In the genomic region with DNA sequence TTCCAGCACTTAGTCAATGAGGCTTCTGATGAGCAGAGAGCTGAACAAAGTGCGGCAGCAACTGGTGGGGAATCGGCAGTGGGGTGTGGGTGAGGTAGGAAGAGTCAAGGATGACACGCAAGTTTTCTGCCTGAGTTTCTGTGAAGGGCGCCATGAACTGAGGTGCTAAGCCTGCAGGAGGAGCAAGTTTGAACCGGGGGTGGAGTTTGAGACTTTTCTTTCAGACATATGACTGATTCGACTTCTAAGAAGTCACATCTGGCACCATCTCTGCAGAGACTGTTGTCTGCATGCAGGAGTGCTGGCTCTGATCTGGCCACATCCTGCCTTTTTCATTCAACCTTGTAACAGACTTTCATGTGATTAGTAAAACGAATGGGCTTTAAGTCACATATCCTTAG, we compare ENCODE assay signal across 9 cellular contexts. TPM values are rescaled to one million over a fixed set of nuclear protein-coding genes. Genes with fewer than 3 reads are reported as not detected.
A peak's percentile ranks its signal among the peaks of the same experiment; 100 is the strongest.
DNase-seq lines count a peak whose midpoint lies in the region; ATAC-seq and TF ChIP-seq lines count a peak whose summit lies in the region.
"Had no signal": no experiment of that assay in that cellular context is flagged by ENCODE, and none has a peak within 500 bp of the region (broad histone marks: within the 10 kb centered on the region; RNA-seq: fewer than 3 reads in every experiment).

No MANE protein-coding gene starts in this region.

- H3K9me3 ChIP-seq in effector memory CD4-positive, alpha-beta T cell (ENCODE audit: control insufficient read depth, low read length), result no peaks in the 10 kb centered on the region
- H3K9me3 ChIP-seq in thyroid gland, result no peaks in the 10 kb centered on the region

- TF ChIP-seq CTCF in GM23338 (conservative IDR thresholded peaks at IDR 0.05; ENCODE audit: low read depth in 2 of 2) (no peak), thyroid gland (IDR thresholded peaks at IDR 0.05) (no peak)

- no peaks in the 10 kb centered on the region for H3K9me2 ChIP-seq in GM23338 (ENCODE audit: insufficient read depth)

- no peaks in the 10 kb centered on the region for H3K79me2 ChIP-seq in GM23338 (replicated peaks; ENCODE audit: insufficient read depth)

- H3K27me3 Mint-ChIP-seq in activated CD8-positive, alpha-beta T cell treated with anti-CD3 and anti-CD28 coated beads, Interleukin-2, amount 10 ng/mL, durations not matched to agents 7 days and 5 days (ENCODE audit: low read depth), result no peaks in the 10 kb centered on the region
- no peaks in the 10 kb centered on the region for H3K27me3 Mint-ChIP-seq in GM23338 (ENCODE audit: insufficient read depth, low read depth, poor library complexity)

- peaks cover 43% of the 10 kb centered on the region for H3K4me1 Mint-ChIP-seq in activated CD8-positive, alpha-beta T cell treated with anti-CD3 and anti-CD28 coated beads, Interleukin-2, amount 10 ng/mL, durations not matched to agents 7 days and 5 days (ENCODE audit: low read depth)
- no peaks in the 10 kb centered on the region for H3K4me1 Mint-ChIP-seq in GM23338

- peaks cover 4% of the 10 kb centered on the region; the same call in 1 of the 2 replicates for H4K20me1 ChIP-seq in GM23338 (replicated peaks; ENCODE audit: insufficient read depth)

- no peaks in the 10 kb centered on the region for H3K9me3 Mint-ChIP-seq in activated CD8-positive, alpha-beta T cell treated with anti-CD3 and anti-CD28 coated beads, Interleukin-2, amount 10 ng/mL, durations not matched to agents 7 days and 5 days (ENCODE audit: insufficient read depth)
- no peaks in the 10 kb centered on the region for H3K9me3 Mint-ChIP-seq in GM23338

- peaks cover 27% of the 10 kb centered on the region for H3K36me3 ChIP-seq in effector memory CD4-positive, alpha-beta T cell (ENCODE audit: control insufficient read depth, insufficient read depth, low read length)
- H3K36me3 ChIP-seq in GM23338 (ENCODE audit: insufficient read depth), result no peaks in the 10 kb centered on the region
- H3K36me3 ChIP-seq in thyroid gland, result peaks cover 28 to 34% of the 10 kb centered on the region in 2 donors

- H3K4me3 ChIP-seq in effector memory CD4-positive, alpha-beta T cell (ENCODE audit: insufficient read depth, low read depth, low read length, poor library complexity, severe bottlenecking), result no peak overlapping the region
- H3K4me3 ChIP-seq in GM23338 (no peak overlapping the region), thyroid gland (replicated peaks in 1 of 3) (no peak overlapping the region)

- no peak overlapping the region for H3K4me2 ChIP-seq in GM23338

- POLR2A ChIA-PET in activated CD8-positive, alpha-beta T cell treated with anti-CD3 and anti-CD28 coated beads, Interleukin-2, amount 10 ng/mL, durations not matched to agents 7 days and 5 days (lab: Charles Lee), result interaction anchor here (0.7 to 3.2 kb wide), 4 partner anchors 9 to 181 kb away, joined by 3 to 14 read pairs (median 4); partner anchors contain the start of gene LSM14A

- peak overlapping the region; percentile 96 for H3K27ac Mint-ChIP-seq in activated CD8-positive, alpha-beta T cell treated with anti-CD3 and anti-CD28 coated beads, Interleukin-2, amount 10 ng/mL, durations not matched to agents 7 days and 5 days
- no peak overlapping the region for H3K27ac Mint-ChIP-seq in GM23338

- peak overlapping the region; percentile 36 for H3K27ac ChIP-seq in effector memory CD4-positive, alpha-beta T cell (ENCODE audit: insufficient read depth, low read length, poor library complexity, severe bottlenecking)
- no peak overlapping the region for H3K27ac ChIP-seq in GM23338 (ENCODE audit: low read depth)
- no peak overlapping the region for H3K27ac ChIP-seq in thyroid gland

- no peak overlapping the region for H2AFZ ChIP-seq in GM23338

- peaks cover 25% of the 10 kb centered on the region for H3K4me1 ChIP-seq in effector memory CD4-positive, alpha-beta T cell (ENCODE audit: control insufficient read depth, insufficient read depth, low read length, poor library complexity, severe bottlenecking)
- H3K4me1 ChIP-seq in GM23338 (ENCODE audit: insufficient read depth), result no peaks in the 10 kb centered on the region
- H3K4me1 ChIP-seq in thyroid gland, result no peaks in the 10 kb centered on the region

- peaks cover 17% of the 10 kb centered on the region for H3K36me3 Mint-ChIP-seq in activated CD8-positive, alpha-beta T cell treated with anti-CD3 and anti-CD28 coated beads, Interleukin-2, amount 10 ng/mL, durations not matched to agents 7 days and 5 days (ENCODE audit: low read depth)
- H3K36me3 Mint-ChIP-seq in GM23338 (ENCODE audit: low read depth), result peaks cover 25% of the 10 kb centered on the region

- TF ChIP-seq POLR2A in thyroid gland (IDR thresholded peaks at IDR 0.05), result no peak

- CTCF ChIA-PET in activated CD8-positive, alpha-beta T cell treated with anti-CD3 and anti-CD28 coated beads, Interleukin-2, amount 10 ng/mL, durations not matched to agents 7 days and 5 days (lab: Charles Lee), result interaction anchor here (1.0 to 3.1 kb wide), 4 partner anchors 9 to 80 kb away, joined by 3 to 20 read pairs (median 5); no protein-coding TSS in a partner anchor

- peak; percentile 32 for DNase-seq in HCEC 1CT
- DNase-seq in activated CD8-positive, alpha-beta T cell treated with anti-CD3 and anti-CD28 coated beads, Interleukin-2, amount 10 ng/mL, durations not matched to agents 7 days and 5 days, result peak; percentile 92
- DNase-seq in effector memory CD4-positive, alpha-beta T cell, result peak; percentile 38 to 66 (median 54)
- DNase-seq in stimulated activated CD8-positive, alpha-beta memory T cell treated with anti-CD3 and anti-CD28 coated beads, Interleukin-15, amount 100 ng/mL, for 48 hours (ENCODE audit: low read depth in 2 of 2), result peak; percentile 37 to 58
- no peak for DNase-seq in GM23338 (ENCODE audit: low spot score)
- no peak for DNase-seq in thyroid gland
- DNase-seq in midbrain (lab: John Stamatoyannopoulos, UW), result no peak
- DNase-seq: NCI-H510A treated with DMSO at 0.1 percent for 48 hours had no signal

- 80 to 94% methylated on average over 7 of the region's 7 CpGs for WGBS in thyroid gland, 2 donors

- intact Hi-C loops in thyroid gland (cut with DNase I), result no loop called here

- H3K27me3 ChIP-seq in effector memory CD4-positive, alpha-beta T cell (replicated peaks; ENCODE audit: control insufficient read depth, insufficient read depth, low read length, poor library complexity, severe bottlenecking), result no peaks in the 10 kb centered on the region
- no peaks in the 10 kb centered on the region for H3K27me3 ChIP-seq in GM23338 (ENCODE audit: insufficient read depth)
- H3K27me3 ChIP-seq in thyroid gland, result no peaks in the 10 kb centered on the region

- 0 out of 2 replicates have a peak, but pooled peaks cover 6% of the 10 kb centered on the region for H3F3A ChIP-seq in GM23338 (replicated peaks; ENCODE audit: low read depth)

- peak overlapping the region; percentile 46 for H3K4me3 Mint-ChIP-seq in activated CD8-positive, alpha-beta T cell treated with anti-CD3 and anti-CD28 coated beads, Interleukin-2, amount 10 ng/mL, durations not matched to agents 7 days and 5 days
- H3K4me3 Mint-ChIP-seq in GM23338, result no peak overlapping the region

- peak; percentile 95 for ATAC-seq in activated CD8-positive, alpha-beta T cell treated with anti-CD3 and anti-CD28 coated beads, Interleukin-2, amount 10 ng/mL, durations not matched to agents 7 days and 5 days
- ATAC-seq in GM23338 (no peak), HG03045 (IDR thresholded peaks at IDR 0.05; ENCODE audit: unreplicated experiment) (no peak)

TF ChIP-seq in GM23338, 12 proteins besides CTCF, POLR2A, EP300 and RAD21 (continues in another document):
- TF ChIP-seq, protein P1, sequence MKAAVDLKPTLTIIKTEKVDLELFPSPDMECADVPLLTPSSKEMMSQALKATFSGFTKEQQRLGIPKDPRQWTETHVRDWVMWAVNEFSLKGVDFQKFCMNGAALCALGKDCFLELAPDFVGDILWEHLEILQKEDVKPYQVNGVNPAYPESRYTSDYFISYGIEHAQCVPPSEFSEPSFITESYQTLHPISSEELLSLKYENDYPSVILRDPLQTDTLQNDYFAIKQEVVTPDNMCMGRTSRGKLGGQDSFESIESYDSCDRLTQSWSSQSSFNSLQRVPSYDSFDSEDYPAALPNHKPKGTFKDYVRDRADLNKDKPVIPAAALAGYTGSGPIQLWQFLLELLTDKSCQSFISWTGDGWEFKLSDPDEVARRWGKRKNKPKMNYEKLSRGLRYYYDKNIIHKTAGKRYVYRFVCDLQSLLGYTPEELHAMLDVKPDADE (IDR thresholded peaks at IDR 0.05), result no peak
- TF ChIP-seq CREB1 (CRISPR knock-in tag; IDR thresholded peaks at IDR 0.05; ENCODE audit: low read depth), result no peak

RNA-seq across cellular contexts. Expression of gene GPI, which starts 14.8 kb away (rescaled TPM):
- total RNA-seq in activated CD8-positive, alpha-beta T cell treated with anti-CD3 and anti-CD28 coated beads, Interleukin-2, amount 10 ng/mL, durations not matched to agents 7 days and 5 days, result 100 to 1,000 TPM; 661 to 697 TPM
- 298 and 327 TPM in 2 replicates for total RNA-seq in GM23338 (2014; rRNA removed; shearing (Covaris generic))
- 127 and 136 TPM in 2 replicates for polyA plus RNA-seq in GM23338 (2016; fragmentation: Nextera tagmentation; extraction: Ambion mirVana)
- total RNA-seq in thyroid gland, result 100 to 1,000 TPM; 118 to 446 (median 224) TPM

RNA-seq across cellular contexts. Expression of gene PDCD2L, which starts 54.0 kb away (rescaled TPM):
- 10 to 100 TPM; 12.9 to 13.3 TPM for total RNA-seq in activated CD8-positive, alpha-beta T cell treated with anti-CD3 and anti-CD28 coated beads, Interleukin-2, amount 10 ng/mL, durations not matched to agents 7 days and 5 days
- 56.6 and 61.3 TPM in 2 replicates for total RNA-seq in GM23338 (2014; rRNA removed; shearing (Covaris generic))
- 67.2 and 68.3 TPM in 2 replicates for polyA plus RNA-seq in GM23338 (2016; fragmentation: Nextera tagmentation; extraction: Ambion mirVana)
- total RNA-seq in thyroid gland, result 10 to 100 TPM in 3 of 4 donors, 1 to 10 TPM in 1; 7.9 to 15.9 (median 11.8) TPM

Comparison
In these comparisons a context has a peak if more than half of its experiments do, and no peak if none do; other contexts are left out.
1. DNase-seq: peak in HCEC 1CT (single experiment), activated CD8-positive, alpha-beta T cell treated with anti-CD3 and anti-CD28 coated beads, Interleukin-2, amount 10 ng/mL, durations not matched to agents 7 days and 5 days (single experiment), effector memory CD4-positive, alpha-beta T cell (3 of 3) and stimulated activated CD8-positive, alpha-beta memory T cell treated with anti-CD3 and anti-CD28 coated beads, Interleukin-15, amount 100 ng/mL, for 48 hours (2 of 2); none in GM23338 (single experiment), thyroid gland (0 of 2) and midbrain (single experiment).